ENCODE assay signal across 22 cellular contexts in the genomic region with DNA sequence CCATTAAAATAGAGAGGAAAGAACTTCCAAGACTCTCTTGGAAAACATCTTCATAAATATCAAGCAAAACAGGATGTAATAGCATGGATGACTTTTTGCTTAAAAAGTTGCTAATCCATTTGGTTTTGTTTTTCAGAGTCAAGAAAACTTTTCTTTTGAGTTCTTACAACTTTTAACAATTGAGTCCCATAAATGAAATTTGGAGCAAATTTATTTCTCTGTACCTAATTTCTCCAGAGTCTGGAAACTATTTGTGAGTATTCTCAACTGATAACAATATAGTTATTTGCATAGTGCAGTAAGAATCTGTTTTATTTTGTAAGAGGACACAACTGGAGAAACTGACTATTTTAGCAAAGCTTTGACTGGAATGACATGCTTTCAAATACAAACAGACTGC.
A peak's percentile ranks its signal among the peaks of the same experiment; 100 is the strongest.
DNase-seq lines count a peak whose midpoint lies in the region; ATAC-seq, FAIRE-seq and TF ChIP-seq lines count a peak whose summit lies in the region.
"Had no signal": no experiment of that assay in that cellular context is flagged by ENCODE, and none has a peak within 500 bp of the region (broad histone marks: within the 10 kb centered on the region; RNA-seq: fewer than 3 reads in every experiment).

No MANE protein-coding gene starts in this region.

- CTCF ChIA-PET in HEK293 (lab: Yijun Ruan, JAX), result no interaction called here

- no peaks in the 10 kb centered on the region for H3K36me3 ChIP-seq in HEK293 (ENCODE audit: control insufficient read depth in 2 of 2, insufficient read depth in 1 of 2, low read length in 2 of 2)
- H3K36me3 ChIP-seq: BLaER1 treated with 17β-estradiol and CSF1 and Interleukin-3, amounts not matched to agents 10 nM and 100 nM had no signal

- peak; percentile 5 for FAIRE-seq in islet of Langerhans (lab: Jason Lieb, UNC)
- FAIRE-seq: A549, G401.6, GM12891 had no signal

- no peak for ATAC-seq in HG02884 (IDR thresholded peaks at IDR 0.05; ENCODE audit: unreplicated experiment)
- ATAC-seq: A549; CD8-positive, alpha-beta T cell had no signal

- no peaks in the 10 kb centered on the region for H3K4me1 ChIP-seq in HEK293 (ENCODE audit: control insufficient read depth, insufficient read depth, low read length)
- H3K4me1 ChIP-seq: BLaER1 treated with 17β-estradiol and CSF1 and Interleukin-3, amounts not matched to agents 10 nM and 100 nM; Caco-2 had no signal

- peak; percentile 38 for DNase-seq in Caki2 (ENCODE audit: low read depth)
- DNase-seq in NCI-H1092 treated with DMSO at 0.1 percent for 48 hours (lab: John Stamatoyannopoulos, UW), result no peak
- DNase-seq: AML-193; Caco-2; CD4-positive, alpha-beta T cell; CD8-positive, alpha-beta T cell; DMS 273 treated with DMSO at 0.1 percent for 48 hours; DMS153; DMS53; DMS79; DND-41; EL; GF-D8 had no signal

- TF ChIP-seq CTCF in HEK293 (tag by site-specific recombination; IDR thresholded peaks at IDR 0.05), result no peak

- in situ Hi-C loops in Caki2 (cut with HindIII; ENCODE audit: low pct_unique_long_range_greater_than_20kb, low sequenced_read_pairs), result no loop called here

- no peak overlapping the region for H3K27ac ChIP-seq in HEK293 (ENCODE audit: extremely low read depth, low read depth, low read length)
- H3K27ac ChIP-seq: 22Rv1; A549; BLaER1 treated with 17β-estradiol and CSF1 and Interleukin-3, amounts not matched to agents 10 nM and 100 nM; C4-2B had no signal

- POLR2A ChIA-PET in HEK293 (lab: Yijun Ruan, JAX), result no interaction called here

- no peaks in the 10 kb centered on the region for H3K9me3 ChIP-seq in HEK293 (ENCODE audit: control insufficient read depth, insufficient read depth, low read depth, low read length)
- H3K9me3 ChIP-seq: Caco-2 had no signal

- H3K4me3 ChIP-seq in HEK293 (ENCODE audit: low read depth, low read length), result no peak overlapping the region
- H3K4me3 ChIP-seq: A549; BLaER1 treated with 17β-estradiol and CSF1 and Interleukin-3, amounts not matched to agents 10 nM and 100 nM had no signal

TF ChIP-seq in HEK293, 187 proteins besides CTCF, POLR2A, EP300 and RAD21:
- TF ChIP-seq ZNF629 (tag by site-specific recombination; IDR thresholded peaks at IDR 0.05) (no peak), ZNF776 (tag by site-specific recombination; IDR thresholded peaks at IDR 0.05; ENCODE audit: borderline replicate concordance) (no peak), ZNF621 (tag by site-specific recombination; IDR thresholded peaks at IDR 0.05) (no peak), ZNF830 (tag by site-specific recombination; IDR thresholded peaks at IDR 0.05; ENCODE audit: low read depth) (no peak), ZNF426 (tag by site-specific recombination; IDR thresholded peaks at IDR 0.05) (no peak), BCL11B (tag by site-specific recombination; IDR thresholded peaks at IDR 0.05; ENCODE audit: low read depth) (no peak), ZNF112 (tag by site-specific recombination; IDR thresholded peaks at IDR 0.05) (no peak), SETDB1 (IDR thresholded peaks at IDR 0.05; ENCODE audit: insufficient read length, low read length) (peak; percentile 94)
TF ChIP-seq in HEK293: peak in this region for 1.
